Comparison of ENCODE assay signal across 1 cellular context in genomic region chr2:95165371-95166064, GRCh38.
TF ChIP-seq lines count a peak whose summit lies in the region.

Gene ZNF2, plus strand, starts transcription at chr2:95165809. Its CDS starts 10,418 bp downstream, at chr2:95176227.

TF ChIP-seq in H1, 55 proteins besides CTCF, POLR2A, EP300 and RAD21 (continued from another document):
- TF ChIP-seq HDAC2 (IDR thresholded peaks at IDR 0.05; ENCODE audit: borderline replicate concordance in 1 of 2, low read depth in 2 of 2, low read length in 2 of 2) (0 out of 4 replicates have a peak, but pooled peaks of 1 of the 2 experiments have one; percentile 81), CHD2 (IDR thresholded peaks at IDR 0.05; ENCODE audit: low read length) (no peak), YY1 (IDR thresholded peaks at IDR 0.05; ENCODE audit: low read depth, low read length) (peak; percentile 96), NRF1 (IDR thresholded peaks at IDR 0.05; ENCODE audit: low read depth, low read length) (peak; percentile 73), SIRT6 (IDR thresholded peaks at IDR 0.05; ENCODE audit: low read length) (no peak), BCL11A (IDR thresholded peaks at IDR 0.05; ENCODE audit: low read depth in 2 of 2, low read length in 2 of 2) (no peak), POU5F1 (IDR thresholded peaks at IDR 0.05; ENCODE audit: low read depth, low read length) (no peak), SRF (IDR thresholded peaks at IDR 0.05; ENCODE audit: low read depth, low read length) (peak; percentile 50; the same call in 1 of the 2 replicates), SIN3A (conservative IDR thresholded peaks at IDR 0.05 in 1 of 2, IDR thresholded peaks at IDR 0.05 in 1 of 2; ENCODE audit: low read depth in 1 of 2, low read length in 2 of 2) (peak; percentile 38 to 91; a peak in 2 of 4 replicates), ZNF274 (IDR thresholded peaks at IDR 0.05; ENCODE audit: borderline replicate concordance, extremely low read depth, low read length) (no peak), PHF8 (conservative IDR thresholded peaks at IDR 0.05; ENCODE audit: low read depth, low read length) (peak; percentile 98), CTBP2 (IDR thresholded peaks at IDR 0.05; ENCODE audit: borderline replicate concordance, insufficient read depth, insufficient read length, low read length) (peak; percentile 18), SP4 (IDR thresholded peaks at IDR 0.05; ENCODE audit: low read length) (no peak), CHD1 (IDR thresholded peaks at IDR 0.05; ENCODE audit: low read depth, low read length) (no peak), KDM5A (IDR thresholded peaks at IDR 0.05; ENCODE audit: low read length) (peak; percentile 95), ASH2L (IDR thresholded peaks at IDR 0.05; ENCODE audit: low read length) (peak; percentile 96), SP1 (IDR thresholded peaks at IDR 0.05; ENCODE audit: low read depth, low read length) (no peak), SIX5 (IDR thresholded peaks at IDR 0.05; ENCODE audit: low read depth, low read length) (peak; percentile 75), CREB1 (IDR thresholded peaks at IDR 0.05) (peak; percentile 96), JUND (IDR thresholded peaks at IDR 0.05; ENCODE audit: low read length) (no peak), POLR2AphosphoS5 (IDR thresholded peaks at IDR 0.05; ENCODE audit: low read depth, low read length) (peak; percentile 90), EGR1 (IDR thresholded peaks at IDR 0.05; ENCODE audit: borderline replicate concordance, low read depth, low read length) (no peak), SUZ12 (IDR thresholded peaks at IDR 0.05; ENCODE audit: low read length) (no peak), MAFK (IDR thresholded peaks at IDR 0.05; ENCODE audit: low read depth, low read length) (no peak), TAF1 (IDR thresholded peaks at IDR 0.05; ENCODE audit: low read depth, low read length) (peak; percentile 95), NANOG (IDR thresholded peaks at IDR 0.05; ENCODE audit: insufficient read depth, low read depth, low read length, poor library complexity, severe bottlenecking) (no peak), KDM1A (IDR thresholded peaks at IDR 0.05; ENCODE audit: borderline replicate concordance, low read length) (no peak), GABPA (IDR thresholded peaks at IDR 0.05; ENCODE audit: borderline replicate concordance, insufficient read depth, low read length) (peak; percentile 89), SAP30 (IDR thresholded peaks at IDR 0.05; ENCODE audit: insufficient read depth, insufficient replicate concordance, low read length) (no peak), CBX8 (IDR thresholded peaks at IDR 0.05; ENCODE audit: borderline replicate concordance, low read depth, low read length) (no peak), HDAC6 (IDR thresholded peaks at IDR 0.05; ENCODE audit: low read depth, low read length) (no peak), TAF7 (optimal IDR thresholded peaks at IDR 0.05; ENCODE audit: borderline replicate concordance, low read depth, low read length) (peak; percentile 76), EZH2 (IDR thresholded peaks at IDR 0.05; ENCODE audit: low read depth, low read length, severe bottlenecking) (no peak), CBX5 (IDR thresholded peaks at IDR 0.05; ENCODE audit: low read depth, low read length) (no peak), FOSL1 (IDR thresholded peaks at IDR 0.05; ENCODE audit: insufficient read depth, low read depth, low read length) (no peak), JUN (IDR thresholded peaks at IDR 0.05; ENCODE audit: low read depth, low read length) (no peak), TCF12 (IDR thresholded peaks at IDR 0.05; ENCODE audit: low read depth, low read length) (no peak), TBP (IDR thresholded peaks at IDR 0.05; ENCODE audit: low read depth, low read length) (peak; percentile 90), KDM4A (IDR thresholded peaks at IDR 0.05; ENCODE audit: low read depth, low read length, severe bottlenecking) (peak; percentile 89), RXRA (IDR thresholded peaks at IDR 0.05; ENCODE audit: insufficient read depth, low read depth, low read length) (no peak), USF2 (IDR thresholded peaks at IDR 0.05; ENCODE audit: low read length) (0 out of 2 replicates have a peak, but pooled peaks have one; percentile 5), GTF2F1 (IDR thresholded peaks at IDR 0.05; ENCODE audit: borderline replicate concordance, low read depth, low read length) (no peak), CEBPB (IDR thresholded peaks at IDR 0.05; ENCODE audit: low read depth, low read length) (no peak), MAX (IDR thresholded peaks at IDR 0.05) (peak; percentile 76)
- TF ChIP-seq, protein P1, sequence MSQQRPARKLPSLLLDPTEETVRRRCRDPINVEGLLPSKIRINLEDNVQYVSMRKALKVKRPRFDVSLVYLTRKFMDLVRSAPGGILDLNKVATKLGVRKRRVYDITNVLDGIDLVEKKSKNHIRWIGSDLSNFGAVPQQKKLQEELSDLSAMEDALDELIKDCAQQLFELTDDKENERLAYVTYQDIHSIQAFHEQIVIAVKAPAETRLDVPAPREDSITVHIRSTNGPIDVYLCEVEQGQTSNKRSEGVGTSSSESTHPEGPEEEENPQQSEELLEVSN (IDR thresholded peaks at IDR 0.05), result no peak
- TF ChIP-seq, protein P2, sequence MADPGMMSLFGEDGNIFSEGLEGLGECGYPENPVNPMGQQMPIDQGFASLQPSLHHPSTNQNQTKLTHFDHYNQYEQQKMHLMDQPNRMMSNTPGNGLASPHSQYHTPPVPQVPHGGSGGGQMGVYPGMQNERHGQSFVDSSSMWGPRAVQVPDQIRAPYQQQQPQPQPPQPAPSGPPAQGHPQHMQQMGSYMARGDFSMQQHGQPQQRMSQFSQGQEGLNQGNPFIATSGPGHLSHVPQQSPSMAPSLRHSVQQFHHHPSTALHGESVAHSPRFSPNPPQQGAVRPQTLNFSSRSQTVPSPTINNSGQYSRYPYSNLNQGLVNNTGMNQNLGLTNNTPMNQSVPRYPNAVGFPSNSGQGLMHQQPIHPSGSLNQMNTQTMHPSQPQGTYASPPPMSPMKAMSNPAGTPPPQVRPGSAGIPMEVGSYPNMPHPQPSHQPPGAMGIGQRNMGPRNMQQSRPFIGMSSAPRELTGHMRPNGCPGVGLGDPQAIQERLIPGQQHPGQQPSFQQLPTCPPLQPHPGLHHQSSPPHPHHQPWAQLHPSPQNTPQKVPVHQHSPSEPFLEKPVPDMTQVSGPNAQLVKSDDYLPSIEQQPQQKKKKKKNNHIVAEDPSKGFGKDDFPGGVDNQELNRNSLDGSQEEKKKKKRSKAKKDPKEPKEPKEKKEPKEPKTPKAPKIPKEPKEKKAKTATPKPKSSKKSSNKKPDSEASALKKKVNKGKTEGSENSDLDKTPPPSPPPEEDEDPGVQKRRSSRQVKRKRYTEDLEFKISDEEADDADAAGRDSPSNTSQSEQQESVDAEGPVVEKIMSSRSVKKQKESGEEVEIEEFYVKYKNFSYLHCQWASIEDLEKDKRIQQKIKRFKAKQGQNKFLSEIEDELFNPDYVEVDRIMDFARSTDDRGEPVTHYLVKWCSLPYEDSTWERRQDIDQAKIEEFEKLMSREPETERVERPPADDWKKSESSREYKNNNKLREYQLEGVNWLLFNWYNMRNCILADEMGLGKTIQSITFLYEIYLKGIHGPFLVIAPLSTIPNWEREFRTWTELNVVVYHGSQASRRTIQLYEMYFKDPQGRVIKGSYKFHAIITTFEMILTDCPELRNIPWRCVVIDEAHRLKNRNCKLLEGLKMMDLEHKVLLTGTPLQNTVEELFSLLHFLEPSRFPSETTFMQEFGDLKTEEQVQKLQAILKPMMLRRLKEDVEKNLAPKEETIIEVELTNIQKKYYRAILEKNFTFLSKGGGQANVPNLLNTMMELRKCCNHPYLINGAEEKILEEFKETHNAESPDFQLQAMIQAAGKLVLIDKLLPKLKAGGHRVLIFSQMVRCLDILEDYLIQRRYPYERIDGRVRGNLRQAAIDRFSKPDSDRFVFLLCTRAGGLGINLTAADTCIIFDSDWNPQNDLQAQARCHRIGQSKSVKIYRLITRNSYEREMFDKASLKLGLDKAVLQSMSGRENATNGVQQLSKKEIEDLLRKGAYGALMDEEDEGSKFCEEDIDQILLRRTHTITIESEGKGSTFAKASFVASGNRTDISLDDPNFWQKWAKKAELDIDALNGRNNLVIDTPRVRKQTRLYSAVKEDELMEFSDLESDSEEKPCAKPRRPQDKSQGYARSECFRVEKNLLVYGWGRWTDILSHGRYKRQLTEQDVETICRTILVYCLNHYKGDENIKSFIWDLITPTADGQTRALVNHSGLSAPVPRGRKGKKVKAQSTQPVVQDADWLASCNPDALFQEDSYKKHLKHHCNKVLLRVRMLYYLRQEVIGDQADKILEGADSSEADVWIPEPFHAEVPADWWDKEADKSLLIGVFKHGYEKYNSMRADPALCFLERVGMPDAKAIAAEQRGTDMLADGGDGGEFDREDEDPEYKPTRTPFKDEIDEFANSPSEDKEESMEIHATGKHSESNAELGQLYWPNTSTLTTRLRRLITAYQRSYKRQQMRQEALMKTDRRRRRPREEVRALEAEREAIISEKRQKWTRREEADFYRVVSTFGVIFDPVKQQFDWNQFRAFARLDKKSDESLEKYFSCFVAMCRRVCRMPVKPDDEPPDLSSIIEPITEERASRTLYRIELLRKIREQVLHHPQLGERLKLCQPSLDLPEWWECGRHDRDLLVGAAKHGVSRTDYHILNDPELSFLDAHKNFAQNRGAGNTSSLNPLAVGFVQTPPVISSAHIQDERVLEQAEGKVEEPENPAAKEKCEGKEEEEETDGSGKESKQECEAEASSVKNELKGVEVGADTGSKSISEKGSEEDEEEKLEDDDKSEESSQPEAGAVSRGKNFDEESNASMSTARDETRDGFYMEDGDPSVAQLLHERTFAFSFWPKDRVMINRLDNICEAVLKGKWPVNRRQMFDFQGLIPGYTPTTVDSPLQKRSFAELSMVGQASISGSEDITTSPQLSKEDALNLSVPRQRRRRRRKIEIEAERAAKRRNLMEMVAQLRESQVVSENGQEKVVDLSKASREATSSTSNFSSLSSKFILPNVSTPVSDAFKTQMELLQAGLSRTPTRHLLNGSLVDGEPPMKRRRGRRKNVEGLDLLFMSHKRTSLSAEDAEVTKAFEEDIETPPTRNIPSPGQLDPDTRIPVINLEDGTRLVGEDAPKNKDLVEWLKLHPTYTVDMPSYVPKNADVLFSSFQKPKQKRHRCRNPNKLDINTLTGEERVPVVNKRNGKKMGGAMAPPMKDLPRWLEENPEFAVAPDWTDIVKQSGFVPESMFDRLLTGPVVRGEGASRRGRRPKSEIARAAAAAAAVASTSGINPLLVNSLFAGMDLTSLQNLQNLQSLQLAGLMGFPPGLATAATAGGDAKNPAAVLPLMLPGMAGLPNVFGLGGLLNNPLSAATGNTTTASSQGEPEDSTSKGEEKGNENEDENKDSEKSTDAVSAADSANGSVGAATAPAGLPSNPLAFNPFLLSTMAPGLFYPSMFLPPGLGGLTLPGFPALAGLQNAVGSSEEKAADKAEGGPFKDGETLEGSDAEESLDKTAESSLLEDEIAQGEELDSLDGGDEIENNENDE (IDR thresholded peaks at IDR 0.05; ENCODE audit: insufficient replicate concordance, low read length), result no peak
- TF ChIP-seq, protein P3, sequence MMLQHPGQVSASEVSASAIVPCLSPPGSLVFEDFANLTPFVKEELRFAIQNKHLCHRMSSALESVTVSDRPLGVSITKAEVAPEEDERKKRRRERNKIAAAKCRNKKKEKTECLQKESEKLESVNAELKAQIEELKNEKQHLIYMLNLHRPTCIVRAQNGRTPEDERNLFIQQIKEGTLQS (IDR thresholded peaks at IDR 0.05; ENCODE audit: insufficient read depth, low read depth, low read length), result peak; percentile 86
- TF ChIP-seq, protein P4, sequence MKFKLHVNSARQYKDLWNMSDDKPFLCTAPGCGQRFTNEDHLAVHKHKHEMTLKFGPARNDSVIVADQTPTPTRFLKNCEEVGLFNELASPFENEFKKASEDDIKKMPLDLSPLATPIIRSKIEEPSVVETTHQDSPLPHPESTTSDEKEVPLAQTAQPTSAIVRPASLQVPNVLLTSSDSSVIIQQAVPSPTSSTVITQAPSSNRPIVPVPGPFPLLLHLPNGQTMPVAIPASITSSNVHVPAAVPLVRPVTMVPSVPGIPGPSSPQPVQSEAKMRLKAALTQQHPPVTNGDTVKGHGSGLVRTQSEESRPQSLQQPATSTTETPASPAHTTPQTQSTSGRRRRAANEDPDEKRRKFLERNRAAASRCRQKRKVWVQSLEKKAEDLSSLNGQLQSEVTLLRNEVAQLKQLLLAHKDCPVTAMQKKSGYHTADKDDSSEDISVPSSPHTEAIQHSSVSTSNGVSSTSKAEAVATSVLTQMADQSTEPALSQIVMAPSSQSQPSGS (IDR thresholded peaks at IDR 0.05; ENCODE audit: low read length), result no peak
